ENCODE assay signal across 22 cellular contexts in genomic region chr18:76307293-76307690, GRCh38.
"Had no signal": no experiment of that assay in that cellular context is flagged by ENCODE, and none has a peak within 500 bp of the region (broad histone marks: within the 10 kb centered on the region; RNA-seq: fewer than 3 reads in every experiment).

No MANE protein-coding gene starts in this region.

- H3K27me3 Mint-ChIP-seq: naive B cell, progenitor cell of endocrine pancreas had no signal

- H3K9me3 ChIP-seq: pancreas, thoracic aorta, transverse colon had no signal

- H3K4me1 Mint-ChIP-seq: naive B cell had no signal

- H3K27ac Mint-ChIP-seq: naive B cell, nephron, progenitor cell of endocrine pancreas had no signal

- DNase-seq: dermis blood vessel endothelial cell; foreskin melanocyte; heart left ventricle; hippocampal formation; left colon; left ventricle myocardium superior; mesenchymal stem cell; midbrain; naive B cell; occipital lobe; pancreas; right cardiac atrium; small intestine; stimulated activated CD4-positive, alpha-beta T cell treated with anti-CD3 and anti-CD28 coated beads, Interleukin-12 subunit alpha, Interleukin-12 subunit beta, amount 100 ng/mL, for 4 hours; stimulated activated naive CD4-positive, alpha-beta T cell; stomach; substantia nigra; transverse colon had no signal

- H3K36me3 ChIP-seq: heart left ventricle, pancreas, stomach, thoracic aorta, transverse colon had no signal

- H3K36me3 Mint-ChIP-seq: naive B cell had no signal

- H3K27me3 ChIP-seq: heart left ventricle, pancreas, stomach, transverse colon had no signal

- H3K4me3 Mint-ChIP-seq: naive B cell, nephron had no signal

- H3K4me3 ChIP-seq: heart left ventricle, lung, pancreas, stomach, thoracic aorta, transverse colon had no signal

- H3K27ac ChIP-seq: heart left ventricle, pancreas, stomach, thoracic aorta, transverse colon had no signal

- ATAC-seq: heart left ventricle, left colon, left ventricle myocardium superior, pancreas, right cardiac atrium had no signal

- FAIRE-seq: pancreas, small intestine had no signal

- H3K9me3 Mint-ChIP-seq: naive B cell had no signal

- H3K4me1 ChIP-seq: heart left ventricle, pancreas, stomach, transverse colon had no signal
